In genomic region chr3:159763466-159764210, GRCh38 we compare ENCODE assay signal across 8 cellular contexts.
DNase-seq lines count a peak whose midpoint lies in the region; ATAC-seq and TF ChIP-seq lines count a peak whose summit lies in the region.

No MANE protein-coding gene starts in this region.

- H3K9me3 ChIP-seq in H9 (ENCODE audit: control insufficient read depth, low read depth, low read length) (no peaks in the 10 kb centered on the region), SJSA1 (replicated peaks) (no peaks in the 10 kb centered on the region)

- H2AFZ ChIP-seq in H9 (ENCODE audit: low read length): no peak overlapping the region

- H3K23ac ChIP-seq in H9 (ENCODE audit: insufficient read length, low read depth, low read length): no peak overlapping the region

- H3K14ac ChIP-seq in H9 (ENCODE audit: insufficient read depth, low read length): peak overlapping the region; percentile 62

- H2AK5ac ChIP-seq in H9 (ENCODE audit: insufficient read length, low read length): no peak overlapping the region

- H3K9me3 Mint-ChIP-seq in H9: no peaks in the 10 kb centered on the region
- no peaks in the 10 kb centered on the region for H3K9me3 Mint-ChIP-seq in stimulated activated memory B cell treated with anti-CD40 and anti-IgM and Interleukin-4, amounts not matched to agents 10 μg/mL and 1 μg/mL and 100 μg/mL, for 72 hours

- H3K4me3 Mint-ChIP-seq in H9: peak overlapping the region; percentile 91 to 99
- peak overlapping the region; percentile 86 for H3K4me3 Mint-ChIP-seq in stimulated activated memory B cell treated with anti-CD40 and anti-IgM and Interleukin-4, amounts not matched to agents 10 μg/mL and 1 μg/mL and 100 μg/mL, for 72 hours

- H3K27me3 ChIP-seq in H9 (ENCODE audit: insufficient read depth, low read length): no peaks in the 10 kb centered on the region; the same call in 1 of the 2 replicates
- no peaks in the 10 kb centered on the region for H3K27me3 ChIP-seq in SJSA1 (replicated peaks)

- H2BK15ac ChIP-seq in H9 (ENCODE audit: low read depth, low read length): no peak overlapping the region

- H3K4me1 Mint-ChIP-seq in H9: peaks cover 39 to 41% of the 10 kb centered on the region in 2 experiments
- peaks cover 24% of the 10 kb centered on the region for H3K4me1 Mint-ChIP-seq in stimulated activated memory B cell treated with anti-CD40 and anti-IgM and Interleukin-4, amounts not matched to agents 10 μg/mL and 1 μg/mL and 100 μg/mL, for 72 hours

- H3K4me3 ChIP-seq in LNCaP clone FGC (ENCODE audit: low read depth, low read length) (peak overlapping the region; percentile 51), SJSA1 (peak overlapping the region; percentile 70)

- no peak overlapping the region for H3K4ac ChIP-seq in H9 (ENCODE audit: low read depth, low read length)

- no peak overlapping the region for H2BK20ac ChIP-seq in H9 (ENCODE audit: low read depth, low read length, poor library complexity, severe bottlenecking)

- H4K8ac ChIP-seq in H9 (replicated peaks; ENCODE audit: insufficient read length, low read depth, low read length): no peak overlapping the region

- peak; percentile 75 for ATAC-seq in left lobe of liver
- peak; percentile 69 for ATAC-seq in stimulated activated memory B cell treated with anti-CD40 and anti-IgM and Interleukin-4, amounts not matched to agents 10 μg/mL and 1 μg/mL and 100 μg/mL, for 72 hours

- H3K56ac ChIP-seq in H9 (ENCODE audit: insufficient read length, low read depth, low read length): no peak overlapping the region

- H3K27me3 Mint-ChIP-seq in H9 (ENCODE audit: low read depth): peaks cover 12% of the 10 kb centered on the region
- H3K27me3 Mint-ChIP-seq in stimulated activated memory B cell treated with anti-CD40 and anti-IgM and Interleukin-4, amounts not matched to agents 10 μg/mL and 1 μg/mL and 100 μg/mL, for 72 hours: peaks cover 80% of the 10 kb centered on the region

- peaks cover 2% of the 10 kb centered on the region for H4K20me1 ChIP-seq in H9 (ENCODE audit: control insufficient read depth, insufficient read depth, insufficient read length)

- H3T11ph ChIP-seq in H9 (ENCODE audit: low read length): no peak overlapping the region

- TF ChIP-seq CTCF in H9 (conservative IDR thresholded peaks at IDR 0.05) (peak; percentile 34; the same call in 2 of the 3 replicates), LNCaP clone FGC (IDR thresholded peaks at IDR 0.05; ENCODE audit: control insufficient read depth, extremely low read depth, insufficient read depth) (no peak)

- peaks cover 31% of the 10 kb centered on the region for H3K36me3 ChIP-seq in SJSA1

- peak; percentile 13 for DNase-seq in activated T-cell treated with anti-CD3 and anti-CD28 coated beads for 24 hours (ENCODE audit: low read depth)
- no peak for DNase-seq in activated T-cell treated with anti-CD3 and anti-CD28 coated beads for 4 hours
- peak; percentile 91 for DNase-seq in H9
- DNase-seq in LNCaP clone FGC (ENCODE audit: low read depth): no peak
- DNase-seq in SJSA1 (ENCODE audit: low read depth in 1 of 2, low spot score in 2 of 2): peak; percentile 91 to 97
- peak; percentile 49 for DNase-seq in dedifferentiated amniotic fluid mesenchymal stem cell (ENCODE audit: extremely low spot score)
- peak; percentile 87 for DNase-seq in left lobe of liver (ENCODE audit: low spot score)

- peaks cover 7% of the 10 kb centered on the region; the same call in 1 of the 2 replicates for H3K4me1 ChIP-seq in H9 (ENCODE audit: insufficient read depth, low read length)
- peaks cover 40% of the 10 kb centered on the region for H3K4me1 ChIP-seq in SJSA1 (replicated peaks)

- WGBS in H9 (ENCODE audit: extremely low coverage, insufficient read length, low lambda C conversion rate): no CpG with 5 or more reads among the region's 75 CpGs

- no peak overlapping the region for H2BK12ac ChIP-seq in H9 (ENCODE audit: insufficient read length, low read depth, low read length)

- peaks cover 19% of the 10 kb centered on the region for H3K23me2 ChIP-seq in H9 (ENCODE audit: insufficient read length, low read depth, low read length, poor library complexity, severe bottlenecking)

- peak overlapping the region; percentile 95 to 97 (median 95); a peak in 6 of 7 replicates for H3K27ac Mint-ChIP-seq in H9
- peak overlapping the region; percentile 47 for H3K27ac Mint-ChIP-seq in stimulated activated memory B cell treated with anti-CD40 and anti-IgM and Interleukin-4, amounts not matched to agents 10 μg/mL and 1 μg/mL and 100 μg/mL, for 72 hours

- peak overlapping the region; percentile 21 for H3K27ac ChIP-seq in H9 (ENCODE audit: insufficient read length, low read depth, low read length)
- H3K27ac ChIP-seq in SJSA1: peak overlapping the region; percentile 94

- no peak overlapping the region for H4K5ac ChIP-seq in H9 (ENCODE audit: insufficient read length, low read depth, low read length)

- no peaks in the 10 kb centered on the region for H3K79me2 ChIP-seq in H9 (ENCODE audit: insufficient read depth, low read length)

- peak overlapping the region; percentile 68 for H3K9ac ChIP-seq in H9 (ENCODE audit: extremely low read depth, insufficient read length, low read length)

- peak overlapping the region; percentile 76 for H3K18ac ChIP-seq in H9 (ENCODE audit: insufficient read length, low read depth, low read length)

- no peak overlapping the region for H2BK5ac ChIP-seq in H9 (ENCODE audit: insufficient read length, low read length)

- H3K79me1 ChIP-seq in H9 (ENCODE audit: insufficient read depth, low read depth, low read length, poor library complexity, severe bottlenecking): no peaks in the 10 kb centered on the region

- peak overlapping the region; percentile 94 for H3K4me2 ChIP-seq in H9 (ENCODE audit: insufficient read depth, insufficient read length, low read length)

- H2BK120ac ChIP-seq in H9 (ENCODE audit: low read depth, low read length, poor library complexity, severe bottlenecking): no peak overlapping the region

- no peaks in the 10 kb centered on the region; a peak in 1 of 7 replicates for H3K36me3 Mint-ChIP-seq in H9 (ENCODE audit: insufficient read depth in 1 of 3, low read depth in 3 of 3)
- H3K36me3 Mint-ChIP-seq in stimulated activated memory B cell treated with anti-CD40 and anti-IgM and Interleukin-4, amounts not matched to agents 10 μg/mL and 1 μg/mL and 100 μg/mL, for 72 hours: no peaks in the 10 kb centered on the region

- H4K91ac ChIP-seq in H9 (ENCODE audit: insufficient read length, low read depth, low read length): no peak overlapping the region

Comparison
In these comparisons a context has a peak if more than half of its experiments do, and no peak if none do; other contexts are left out.
1. DNase-seq: peak in activated T-cell treated with anti-CD3 and anti-CD28 coated beads for 24 hours (single experiment), H9 (single experiment), SJSA1 (2 of 2), dedifferentiated amniotic fluid mesenchymal stem cell (single experiment) and left lobe of liver (single experiment); none in activated T-cell treated with anti-CD3 and anti-CD28 coated beads for 4 hours (single experiment) and LNCaP clone FGC (single experiment).